Comparison of ENCODE assay signal across 8 cellular contexts in genomic region chr7:130224923-130225322, GRCh38. TPM values are rescaled to one million over a fixed set of nuclear protein-coding genes. Genes with fewer than 3 reads are reported as not detected.
"Had no signal": no experiment of that assay in that cellular context is flagged by ENCODE, and none has a peak within 500 bp of the region (broad histone marks: within the 10 kb centered on the region; RNA-seq: fewer than 3 reads in every experiment).

No MANE protein-coding gene starts in this region.

RNA-seq across cellular contexts. Expression of gene SSMEM1, which starts 17.3 kb away (rescaled TPM):
- total RNA-seq: activated T-helper 2 cell treated with anti-CD3 and anti-CD28 coated beads, Interferon-gamma antibody, Interleukin-2, Interleukin-4, amounts not matched to agents 10 μg/mL and 5 μg/mL and 100 μg/mL, durations not matched to agents 14 hours and 24 hours and 36 hours; dermis blood vessel endothelial cell; kidney; liver; naive thymus-derived CD4-positive, alpha-beta T cell; right lobe of liver had no signal
- polyA plus RNA-seq: esophagus; liver; naive thymus-derived CD4-positive, alpha-beta T cell had no signal

RNA-seq across cellular contexts. Expression of gene CPA2, which starts 41.7 kb away (rescaled TPM):
- total RNA-seq: dermis blood vessel endothelial cell; kidney; liver; naive thymus-derived CD4-positive, alpha-beta T cell; prostate gland; right lobe of liver had no signal
- polyA plus RNA-seq: liver; naive thymus-derived CD4-positive, alpha-beta T cell had no signal
